ENCODE assay signal across 1 cellular context in genomic region chr7:100584046-100584676, GRCh38.
TF ChIP-seq lines count a peak whose summit lies in the region.

No MANE protein-coding gene starts in this region.

TF ChIP-seq in SK-N-SH, 30 proteins besides CTCF, POLR2A, EP300 and RAD21 (continued from another document):
- TF ChIP-seq REST (IDR thresholded peaks at IDR 0.05; ENCODE audit: low read depth, low read length) = no peak
- TF ChIP-seq ZBTB33 (IDR thresholded peaks at IDR 0.05; ENCODE audit: borderline replicate concordance, low read depth) = no peak
TF ChIP-seq in SK-N-SH: peak in this region for 0.
